ENCODE assay signal across 10 cellular contexts in genomic region chr19:1257475-1258160, GRCh38. TPM values are rescaled to one million over a fixed set of nuclear protein-coding genes. Genes with fewer than 3 reads are reported as not detected.
DNase-seq lines count a peak whose midpoint lies in the region; FAIRE-seq and TF ChIP-seq lines count a peak whose summit lies in the region.
"Had no signal": no experiment of that assay in that cellular context is flagged by ENCODE, and none has a peak within 500 bp of the region (broad histone marks: within the 10 kb centered on the region; RNA-seq: fewer than 3 reads in every experiment).

No MANE protein-coding gene starts in this region.

- no peak overlapping the region for H3K18ac ChIP-seq in neuronal stem cell (ENCODE audit: low read length)

- H3K9ac ChIP-seq in HUES48 (ENCODE audit: low read depth, low read length) (no peak overlapping the region), neuronal stem cell (ENCODE audit: low read depth, low read length, poor library complexity) (no peak overlapping the region)
- H3K9ac ChIP-seq: KMS-11 had no signal

- no peaks in the 10 kb centered on the region for H3K9me3 ChIP-seq in HUES48 (ENCODE audit: control insufficient read depth, insufficient read depth, low read length)
- H3K9me3 ChIP-seq in neuronal stem cell (replicated peaks in 1 of 2; ENCODE audit: control insufficient read depth in 2 of 2, insufficient read depth in 1 of 2, low read depth in 1 of 2, low read length in 2 of 2): no peaks in the 10 kb centered on the region
- H3K9me3 ChIP-seq: SJSA1 had no signal

- no peak overlapping the region for H3K4me2 ChIP-seq in neuronal stem cell (ENCODE audit: insufficient read depth, low read length, poor library complexity, severe bottlenecking)

- H3K36me3 ChIP-seq in ACC112 (ENCODE audit: insufficient read depth, low read length): peaks cover 23% of the 10 kb centered on the region; the same call in 1 of the 2 replicates
- H3K36me3 ChIP-seq in HUES48 (ENCODE audit: control insufficient read depth, insufficient read depth, low read length): peaks cover 49% of the 10 kb centered on the region
- H3K36me3 ChIP-seq in neuronal stem cell (replicated peaks in 1 of 2; ENCODE audit: control insufficient read depth in 2 of 2, insufficient read depth in 2 of 2, low read length in 2 of 2): peaks cover 42 to 68% of the 10 kb centered on the region in 2 donors

- peaks cover 80% of the 10 kb centered on the region for H3K4me1 ChIP-seq in ACC112 (ENCODE audit: control insufficient read depth, insufficient read depth, low read length, unreplicated experiment)
- peaks cover 24% of the 10 kb centered on the region; the same call in 1 of the 2 replicates for H3K4me1 ChIP-seq in HUES48 (ENCODE audit: control insufficient read depth, insufficient read depth, low read length)
- H3K4me1 ChIP-seq in neuronal stem cell (ENCODE audit: control insufficient read depth in 2 of 2, insufficient read depth in 1 of 2, low read depth in 1 of 2, low read length in 2 of 2): peaks cover 31 to 51% of the 10 kb centered on the region in 2 donors

- intact Hi-C loops in dendritic cell treated with granulocyte-macrophage colony-stimulating factor and Interleukin-4, amounts not matched to agents 40 ng/mL and 50 ng/mL, for 4 days (cut with micrococcal nuclease): no loop called here

- no peak for TF ChIP-seq POLR2A in H54 (IDR thresholded peaks at IDR 0.05; ENCODE audit: low read depth, low read length)

- H3K23ac ChIP-seq in neuronal stem cell (ENCODE audit: low read depth, low read length, poor library complexity): no peak overlapping the region

- H3K27me3 Mint-ChIP-seq in dendritic cell treated with granulocyte-macrophage colony-stimulating factor and Interleukin-4, amounts not matched to agents 40 ng/mL and 50 ng/mL, for 4 days: peaks cover 2% of the 10 kb centered on the region

- H3K27ac ChIP-seq in ACC112 (ENCODE audit: low read depth, low read length): peak overlapping the region; percentile 95
- H3K27ac ChIP-seq in HUES48 (ENCODE audit: low read depth, low read length): peak overlapping the region; percentile 64
- H3K27ac ChIP-seq in neuronal stem cell (replicated peaks; ENCODE audit: low read length): peak overlapping the region; percentile 56
- H3K27ac ChIP-seq: KMS-11, SJSA1 had no signal

- no peak overlapping the region for H2AK5ac ChIP-seq in neuronal stem cell (ENCODE audit: low read depth, low read length)

- peaks cover 30% of the 10 kb centered on the region for H3K79me2 ChIP-seq in ACC112 (ENCODE audit: control insufficient read depth, insufficient read depth, low read length, unreplicated experiment)

- no peak for DNase-seq in neuronal stem cell (ENCODE audit: low spot score)
- DNase-seq in H54 (ENCODE audit: insufficient read length, low spot score): no peak
- DNase-seq in effector CD8-positive, alpha-beta T cell (lab: John Stamatoyannopoulos, UW): no peak
- DNase-seq in 8988T: no peak
- DNase-seq in NCI-H2107 treated with DMSO at 0.1 percent for 48 hours (lab: John Stamatoyannopoulos, UW; ENCODE audit: unreplicated experiment): no peak

- no peak overlapping the region for H4K91ac ChIP-seq in neuronal stem cell (ENCODE audit: low read depth, low read length, poor library complexity)

- H3K36me3 Mint-ChIP-seq in dendritic cell treated with granulocyte-macrophage colony-stimulating factor and Interleukin-4, amounts not matched to agents 40 ng/mL and 50 ng/mL, for 4 days (ENCODE audit: low read depth): peaks cover 67% of the 10 kb centered on the region

- H3K79me1 ChIP-seq in neuronal stem cell (ENCODE audit: low read depth, low read length): peaks cover 36% of the 10 kb centered on the region

- FAIRE-seq in H54 (lab: Jason Lieb, UNC): no peak

- peak overlapping the region; percentile 90 for H3K27ac Mint-ChIP-seq in dendritic cell treated with granulocyte-macrophage colony-stimulating factor and Interleukin-4, amounts not matched to agents 40 ng/mL and 50 ng/mL, for 4 days

- no peak overlapping the region for H2BK12ac ChIP-seq in neuronal stem cell (ENCODE audit: low read length)

- no peaks in the 10 kb centered on the region for H3K9me3 Mint-ChIP-seq in dendritic cell treated with granulocyte-macrophage colony-stimulating factor and Interleukin-4, amounts not matched to agents 40 ng/mL and 50 ng/mL, for 4 days

- no CpG with 5 or more reads among the region's 23 CpGs for WGBS in neuronal stem cell (ENCODE audit: extremely low coverage in 2 of 2, insufficient read length in 2 of 2, insufficient replicate concordance in 1 of 2), 2 donors

- H2BK5ac ChIP-seq in neuronal stem cell (ENCODE audit: low read length): no peak overlapping the region

- no peak overlapping the region for H2BK15ac ChIP-seq in neuronal stem cell (ENCODE audit: low read length)

- H3K27me3 ChIP-seq in ACC112 (ENCODE audit: insufficient read depth, low read length): no peaks in the 10 kb centered on the region
- no peaks in the 10 kb centered on the region for H3K27me3 ChIP-seq in HUES48 (ENCODE audit: control insufficient read depth, insufficient read depth, low read length)
- H3K27me3 ChIP-seq in neuronal stem cell (ENCODE audit: control insufficient read depth in 3 of 3, insufficient read depth in 3 of 3, low read depth in 1 of 3, low read length in 3 of 3): no peaks in the 10 kb centered on the region
- H3K27me3 ChIP-seq: SJSA1 had no signal

- no peak overlapping the region for H3K4ac ChIP-seq in neuronal stem cell (ENCODE audit: low read length)

- no peak overlapping the region for H2AFZ ChIP-seq in ACC112 (ENCODE audit: low read length, unreplicated experiment)
- no peak overlapping the region for H2AFZ ChIP-seq in neuronal stem cell (ENCODE audit: low read length)

- H3K14ac ChIP-seq in neuronal stem cell (ENCODE audit: low read length): no peak overlapping the region

- no peak overlapping the region for H2BK120ac ChIP-seq in neuronal stem cell (ENCODE audit: low read depth, low read length)

- H3K4me3 ChIP-seq in ACC112 (ENCODE audit: low read depth, low read length) (no peak overlapping the region), HUES48 (ENCODE audit: low read depth, low read length) (no peak overlapping the region), neuronal stem cell (ENCODE audit: low read length in 2 of 2) (no peak overlapping the region)
- H3K4me3 ChIP-seq: SJSA1 had no signal

- peaks cover 70% of the 10 kb centered on the region for H3K4me1 Mint-ChIP-seq in dendritic cell treated with granulocyte-macrophage colony-stimulating factor and Interleukin-4, amounts not matched to agents 40 ng/mL and 50 ng/mL, for 4 days (ENCODE audit: low read depth)

- H4K8ac ChIP-seq in neuronal stem cell (ENCODE audit: low read depth, low read length): no peak overlapping the region

- peak overlapping the region; percentile 59 for H3K4me3 Mint-ChIP-seq in dendritic cell treated with granulocyte-macrophage colony-stimulating factor and Interleukin-4, amounts not matched to agents 40 ng/mL and 50 ng/mL, for 4 days

RNA-seq across cellular contexts. Expression of gene MIDN, which starts 9.2 kb away (rescaled TPM):
- polyA plus RNA-seq in neuronal stem cell (2013, experiment 1 of 2): 98.3 TPM
- polyA plus RNA-seq in neuronal stem cell (2013, experiment 2 of 2): 99.9 TPM

RNA-seq across cellular contexts. Expression of gene CIRBP, which starts 11.5 kb away (rescaled TPM):
- polyA plus RNA-seq in neuronal stem cell (2013, experiment 1 of 2): 218 TPM
- polyA plus RNA-seq in neuronal stem cell (2013, experiment 2 of 2): 217 TPM

RNA-seq across cellular contexts. Expression of gene ATP5F1D, which starts 16.1 kb away (rescaled TPM):
- 106 TPM for polyA plus RNA-seq in neuronal stem cell (2013, experiment 1 of 2)
- polyA plus RNA-seq in neuronal stem cell (2013, experiment 2 of 2): 101 TPM

RNA-seq across cellular contexts. Expression of gene FAM174C, which starts 17.7 kb away (rescaled TPM):
- polyA plus RNA-seq in neuronal stem cell (2013, experiment 1 of 2): 23.8 TPM
- polyA plus RNA-seq in neuronal stem cell (2013, experiment 2 of 2): 24.1 TPM

RNA-seq across cellular contexts. Expression of gene CBARP, which starts 19.8 kb away (rescaled TPM):
- 14.0 TPM for polyA plus RNA-seq in neuronal stem cell (2013, experiment 1 of 2)
- 12.8 TPM for polyA plus RNA-seq in neuronal stem cell (2013, experiment 2 of 2)
